17 cellular contexts compared by ENCODE assay signal in genomic region chr17:16488572-16488997, GRCh38. TPM values are rescaled to one million over a fixed set of nuclear protein-coding genes. Genes with fewer than 3 reads are reported as not detected.
DNase-seq lines count a peak whose midpoint lies in the region; ATAC-seq and TF ChIP-seq lines count a peak whose summit lies in the region.
"Had no signal": no experiment of that assay in that cellular context is flagged by ENCODE, and none has a peak within 500 bp of the region (broad histone marks: within the 10 kb centered on the region; RNA-seq: fewer than 3 reads in every experiment).

No MANE protein-coding gene starts in this region.

- TF ChIP-seq EP300 in transverse colon (IDR thresholded peaks at IDR 0.05; ENCODE audit: low read depth), result no peak

- in situ Hi-C loops in transverse colon (cut with MboI; ENCODE audit: low pct_ligation_motif_present in 1 of 4, low pct_unique_long_range_greater_than_20kb in 1 of 4, low sequenced_read_pairs in 3 of 4), result no loop called here

- H3K4me3 ChIP-seq in right cardiac atrium (ENCODE audit: low read length) (no peak overlapping the region), heart right ventricle (no peak overlapping the region), muscle layer of duodenum (ENCODE audit: low read depth in 1 of 2, low read length in 2 of 2) (peak overlapping the region in 1 of 2 donors; percentile 21), transverse colon (peak overlapping the region in 1 of 4 donors; percentile 8)

- no peak overlapping the region for H3K27ac ChIP-seq in right cardiac atrium (ENCODE audit: low read length)
- no peak overlapping the region for H3K27ac ChIP-seq in heart right ventricle
- H3K27ac ChIP-seq in cingulate gyrus (ENCODE audit: low read depth, low read length), result peak overlapping the region; percentile 8
- H3K27ac ChIP-seq in muscle layer of duodenum (ENCODE audit: low read length), result peak overlapping the region; percentile 63
- H3K27ac ChIP-seq in transverse colon, result peak overlapping the region; percentile 86 to 92 (median 88)

- peaks cover 33 to 52% (median 41%) of the 10 kb centered on the region in 3 donors for H3K27me3 Mint-ChIP-seq in CD14-positive monocyte (ENCODE audit: low read depth in 3 of 3)
- H3K27me3 Mint-ChIP-seq: T-cell had no signal

- H3K4me3 Mint-ChIP-seq in CD14-positive monocyte, result no peak overlapping the region
- H3K4me3 Mint-ChIP-seq: stimulated activated naive CD8-positive, alpha-beta T cell treated with anti-CD3 and anti-CD28 coated beads, Interleukin-15, Interleukin-2, amounts not matched to agents 100 ng/mL and 50 ng/mL, for 24 hours; T-cell had no signal

- DNase-seq in right cardiac atrium (peak in 2 of 3 donors; percentile 72 to 80), heart right ventricle (no peak), transverse colon (peak; percentile 53), CD14-positive monocyte (ENCODE audit: low spot score) (no peak), dermis blood vessel endothelial cell (no peak), occipital lobe (lab: John Stamatoyannopoulos, UW) (no peak)
- DNase-seq: amniotic stem cell; cerebellar nuclear complex; NCI-H2081; NCI-H524 treated with DMSO at 0.1 percent for 48 hours; stimulated activated CD4-positive, alpha-beta T cell treated with anti-CD3 and anti-CD28 coated beads, Interleukin-15, amount 100 ng/mL, for 24 hours; T-cell had no signal

- H3K27me3 ChIP-seq in right cardiac atrium (ENCODE audit: control insufficient read depth, insufficient read depth), result no peaks in the 10 kb centered on the region
- H3K27me3 ChIP-seq in heart right ventricle, result peaks cover 0 to 26% (median 0%) of the 10 kb centered on the region in 7 donors
- H3K27me3 ChIP-seq in muscle layer of duodenum (ENCODE audit: low read depth, low read length), result no peaks in the 10 kb centered on the region
- no peaks in the 10 kb centered on the region for H3K27me3 ChIP-seq in transverse colon

- H3K4me1 Mint-ChIP-seq in CD14-positive monocyte, result peaks cover 20% of the 10 kb centered on the region

- peak; percentile 56 for TF ChIP-seq POLR2A in transverse colon (IDR thresholded peaks at IDR 0.05)

- TF ChIP-seq CTCF in heart right ventricle (IDR thresholded peaks at IDR 0.05) (no peak), transverse colon (IDR thresholded peaks at IDR 0.05) (no peak), CD14-positive monocyte (IDR thresholded peaks at IDR 0.05) (no peak)

- intact Hi-C loops in right cardiac atrium (cut with DNase I), result no loop called here
- intact Hi-C loops in heart right ventricle (cut with DNase I), result no loop called here
- intact Hi-C loops in transverse colon (cut with DNase I; ENCODE audit: low total_unique reads), result no loop called here
- intact Hi-C loops in CD14-positive monocyte (cut with micrococcal nuclease), result no loop called here

- H3K36me3 ChIP-seq in heart right ventricle (no peaks in the 10 kb centered on the region), muscle layer of duodenum (ENCODE audit: control insufficient read depth in 1 of 2, insufficient read depth in 2 of 2, low read length in 2 of 2) (no peaks in the 10 kb centered on the region), transverse colon (no peaks in the 10 kb centered on the region)

- peak overlapping the region in 1 of 7 donors; percentile 17 for H3K27ac Mint-ChIP-seq in CD14-positive monocyte
- H3K27ac Mint-ChIP-seq: stimulated activated naive CD8-positive, alpha-beta T cell treated with anti-CD3 and anti-CD28 coated beads, Interleukin-15, Interleukin-2, amounts not matched to agents 100 ng/mL and 50 ng/mL, for 24 hours; T-cell had no signal

- H3K9me3 ChIP-seq in right cardiac atrium (ENCODE audit: control insufficient read depth, low read length), result no peaks in the 10 kb centered on the region
- H3K9me3 ChIP-seq in heart right ventricle, result no peaks in the 10 kb centered on the region
- no peaks in the 10 kb centered on the region for H3K9me3 ChIP-seq in muscle layer of duodenum (ENCODE audit: control insufficient read depth in 1 of 2, low read length in 2 of 2)
- no peaks in the 10 kb centered on the region for H3K9me3 ChIP-seq in transverse colon

- H3K4me1 ChIP-seq in right cardiac atrium (ENCODE audit: control insufficient read depth, insufficient read depth, low read length) (peaks cover 10% of the 10 kb centered on the region), heart right ventricle (peaks cover 18 to 53% (median 28%) of the 10 kb centered on the region in 9 donors), muscle layer of duodenum (ENCODE audit: control insufficient read depth in 1 of 2, insufficient read depth in 2 of 2, low read length in 2 of 2) (peaks cover 12 to 30% of the 10 kb centered on the region in 2 donors), transverse colon (peaks cover 41 to 84% (median 69%) of the 10 kb centered on the region in 4 donors)

- ATAC-seq in right cardiac atrium (peak in 1 of 2 donors; percentile 9), heart right ventricle (no peak)
- ATAC-seq: activated CD4-positive, CD25-positive, alpha-beta regulatory T cell treated with anti-CD3 and anti-CD28 coated beads, Interleukin-2, amount 50 U/mL, for 24 hours; T-cell had no signal

- H3K36me3 Mint-ChIP-seq in CD14-positive monocyte, result peaks cover 0 to 3% of the 10 kb centered on the region in 2 donors
- H3K36me3 Mint-ChIP-seq: IgD-negative memory B cell, T-cell had no signal

- peaks cover 0 to 6% (median 0%) of the 10 kb centered on the region in 7 donors for H3K9me3 Mint-ChIP-seq in CD14-positive monocyte
- H3K9me3 Mint-ChIP-seq: IgD-negative memory B cell; stimulated activated naive CD8-positive, alpha-beta T cell treated with anti-CD3 and anti-CD28 coated beads, Interleukin-15, Interleukin-2, amounts not matched to agents 100 ng/mL and 50 ng/mL, for 24 hours; T-cell had no signal

- 46% methylated on average over 5 of the region's 5 CpGs for WGBS in right cardiac atrium
- WGBS in heart right ventricle, 2 donors, result 66 to 69% methylated on average over 5 of the region's 5 CpGs
- WGBS in transverse colon (ENCODE audit: low coverage in 1 of 2), 2 donors, result 47% methylated on average over 5 of the region's 5 CpGs; no CpG with 5 or more reads in 1 of the 2 donors

RNA-seq across cellular contexts. Expression of gene LRRC75A, which starts 3.4 kb away (rescaled TPM):
- total RNA-seq in right cardiac atrium, result 1 to 10 TPM in 3 of 4 donors, under 1 TPM in 1; 0.97 to 1.3 (median 1.2) TPM
- 0.63 TPM for polyA plus RNA-seq in right cardiac atrium
- 1 to 10 TPM in 3 of 10 donors, under 1 TPM in 7; 0.34 to 1.3 (median 0.56) TPM for total RNA-seq in heart right ventricle
- polyA plus RNA-seq in heart right ventricle, result under 1 TPM; 0.73 to 0.77 TPM
- 100 to 1,000 TPM in 2 of 4 donors, 10 to 100 TPM in 2; 67.9 to 194 (median 115) TPM for total RNA-seq in transverse colon
- polyA plus RNA-seq in CD14-positive monocyte, result 1 to 10 TPM; 1.0 to 1.4 TPM
- total RNA-seq in dermis blood vessel endothelial cell, result 2.6 and 4.5 TPM in 2 replicates
- 5.6 TPM for total RNA-seq in occipital lobe

Comparison
In these comparisons a context has a peak if more than half of its experiments do, and no peak if none do; other contexts are left out.
1. DNase-seq: peak in right cardiac atrium (2 of 3) and transverse colon (single experiment); none in heart right ventricle (0 of 2), CD14-positive monocyte (single experiment), dermis blood vessel endothelial cell (single experiment) and occipital lobe (single experiment).
2. H3K27ac ChIP-seq: peak in cingulate gyrus (single experiment), muscle layer of duodenum (single experiment) and transverse colon (4 of 4); none in right cardiac atrium (single experiment) and heart right ventricle (0 of 10).
3. RNA of gene LRRC75A, which starts 3.4 kb away (total RNA-seq): 67.9 to 194 TPM in transverse colon; 5.6 TPM in occipital lobe (single experiment), 2.6 to 4.5 TPM in dermis blood vessel endothelial cell, 0.97 to 1.3 TPM in right cardiac atrium and 0.34 to 1.3 TPM in heart right ventricle; every median in the first group is over 10 times any median in the second.